Comparison of ENCODE assay signal across 8 cellular contexts in genomic region chr3:150286390-150287147, GRCh38.
DNase-seq lines count a peak whose midpoint lies in the region; ATAC-seq and TF ChIP-seq lines count a peak whose summit lies in the region.

No MANE protein-coding gene starts in this region.

- no peaks in the 10 kb centered on the region for H3K4me1 Mint-ChIP-seq in neural crest cell

- no peak overlapping the region for H3K4me3 ChIP-seq in Jurkat, Clone E6-1 (ENCODE audit: low read length)
- H3K4me3 ChIP-seq in epithelial cell of esophagus (ENCODE audit: low read length): no peak overlapping the region

- ATAC-seq in GM21447 (IDR thresholded peaks at IDR 0.05; ENCODE audit: unreplicated experiment): peak; percentile 65

- peaks cover 12% of the 10 kb centered on the region for H3K9me3 Mint-ChIP-seq in neural crest cell

- no peak overlapping the region for H3K4me3 Mint-ChIP-seq in neural crest cell

- TF ChIP-seq CTCF in epithelial cell of esophagus (IDR thresholded peaks at IDR 0.05; ENCODE audit: insufficient read depth, low read depth, low read length, missing control alignments) (peak; percentile 67), neural crest cell (conservative IDR thresholded peaks at IDR 0.05) (peak; percentile 77)

- DNase-seq in activated CD4-positive, alpha-beta T cell treated with anti-CD3 and anti-CD28 coated beads for 4 hours: peak; percentile 3 to 14
- no peak for DNase-seq in activated CD4-positive, alpha-beta T cell treated with anti-CD3 and anti-CD28 coated beads, Interleukin-2, amount 50 U/mL, for 4 hours
- DNase-seq in Jurkat, Clone E6-1 (ENCODE audit: low read depth, low spot score): peak; percentile 41
- DNase-seq in RPMI8226 (peak; percentile 65), epithelial cell of esophagus (ENCODE audit: low read depth) (peak; percentile 76), neural crest cell (ENCODE audit: low read depth, low spot score) (no peak), cortex of kidney (lab: John Stamatoyannopoulos, UW) (no peak)

- H3K27ac Mint-ChIP-seq in neural crest cell (ENCODE audit: unreplicated experiment): no peak overlapping the region

- H3K27me3 Mint-ChIP-seq in neural crest cell (ENCODE audit: low read depth): no peaks in the 10 kb centered on the region

- H3K36me3 Mint-ChIP-seq in neural crest cell (ENCODE audit: low read depth): peaks cover 1% of the 10 kb centered on the region

Comparison
In these comparisons a context has a peak if more than half of its experiments do, and no peak if none do; other contexts are left out.
1. DNase-seq: peak in activated CD4-positive, alpha-beta T cell treated with anti-CD3 and anti-CD28 coated beads for 4 hours (2 of 2), Jurkat, Clone E6-1 (single experiment), RPMI8226 (single experiment) and epithelial cell of esophagus (single experiment); none in activated CD4-positive, alpha-beta T cell treated with anti-CD3 and anti-CD28 coated beads, Interleukin-2, amount 50 U/mL, for 4 hours (0 of 2), neural crest cell (single experiment) and cortex of kidney (single experiment).